9 cellular contexts compared by ENCODE assay signal in the genomic region with DNA sequence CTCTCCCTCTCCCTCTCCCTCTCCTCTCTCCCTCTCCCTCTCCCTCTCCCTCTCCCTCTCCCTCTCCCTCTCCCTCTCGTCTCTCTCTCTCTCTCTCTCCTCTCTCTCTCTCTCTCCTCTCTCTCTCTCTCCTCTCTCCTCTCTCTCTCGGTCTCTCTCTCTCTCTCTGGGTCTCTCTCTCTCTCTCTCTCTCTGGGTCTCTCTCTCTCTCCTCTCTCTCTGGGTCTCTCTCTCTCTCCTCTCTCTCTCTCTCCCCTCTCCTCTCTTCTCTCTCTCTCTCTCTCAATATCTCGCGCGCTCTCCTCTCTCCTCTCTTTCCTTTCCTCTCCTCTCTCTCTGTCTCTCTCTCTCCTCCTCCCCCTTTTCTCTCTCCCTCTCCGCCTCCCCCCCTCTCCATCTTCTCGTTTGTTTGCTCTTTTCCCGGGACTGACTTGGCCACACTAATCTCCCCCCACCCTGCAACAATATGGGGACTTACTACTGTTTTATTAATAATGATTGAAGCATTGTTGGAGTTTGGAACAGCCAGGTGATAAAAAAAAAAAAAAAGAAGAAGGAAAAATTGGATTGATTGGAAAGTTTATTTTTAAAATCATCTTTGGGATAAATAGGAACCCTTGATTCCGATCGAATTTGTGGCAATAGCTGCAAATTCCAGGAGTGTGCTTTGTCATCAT. TPM values are rescaled to one million over a fixed set of nuclear protein-coding genes. Genes with fewer than 3 reads are reported as not detected.
DNase-seq lines count a peak whose midpoint lies in the region; ATAC-seq, FAIRE-seq and TF ChIP-seq lines count a peak whose summit lies in the region.
"Had no signal": no experiment of that assay in that cellular context is flagged by ENCODE, and none has a peak within 500 bp of the region (broad histone marks: within the 10 kb centered on the region; RNA-seq: fewer than 3 reads in every experiment).

No MANE protein-coding gene starts in this region.

- CTCF ChIA-PET in Calu3 (lab: Charles Lee) = interaction anchor here (0.6 to 1.6 kb wide), 6 partner anchors 27 to 1446 kb away, joined by 3 to 13 read pairs (median 5); no protein-coding TSS in a partner anchor
- CTCF ChIA-PET in GM12878 (lab: Yijun Ruan, JAX) = interaction anchor here (0.6 to 2.2 kb wide), 4 partner anchors 20 to 236 kb away, joined by 3 to 40 read pairs (median 5); no protein-coding TSS in a partner anchor
- CTCF ChIA-PET in activated CD4-positive, alpha-beta memory T cell treated with anti-CD3 and anti-CD28 coated beads, Interleukin-2, amount 10 ng/mL, durations not matched to agents 7 days and 5 days (lab: Charles Lee) = interaction anchor here (1.1 to 1.6 kb wide), 2 partner anchors 39 to 334 kb away, joined by 3 to 9 read pairs; no protein-coding TSS in a partner anchor

- TF ChIP-seq EP300 in GM12878 (IDR thresholded peaks at IDR 0.05; ENCODE audit: borderline replicate concordance in 1 of 2, control insufficient read depth in 1 of 2, low read depth in 2 of 2, low read length in 2 of 2) = no peak

- H3K27me3 ChIP-seq in Loucy (ENCODE audit: insufficient read depth, low read length, poor library complexity, severe bottlenecking) (no peaks in the 10 kb centered on the region), GM12878 (replicated peaks in 1 of 2; ENCODE audit: control insufficient read depth in 2 of 2, insufficient read depth in 2 of 2, low read length in 1 of 2) (peaks cover 12 to 40% of the 10 kb centered on the region in 2 experiments)

- SMC1A ChIA-PET in GM12878 (lab: Charles Lee; ENCODE audit: uncharacterized antibody, unreplicated experiment) = interaction anchor here (0.6 to 2.3 kb wide), 6 partner anchors 218 to 1121 kb away, joined by 3 to 26 read pairs (median 6); no protein-coding TSS in a partner anchor

- no peak for TF ChIP-seq RAD21 in GM12878 (IDR thresholded peaks at IDR 0.05; ENCODE audit: insufficient read depth, low read depth, low read length)

- peaks cover 13% of the 10 kb centered on the region for H3K36me3 Mint-ChIP-seq in Calu3 (ENCODE audit: insufficient read depth, unreplicated experiment)
- H3K36me3 Mint-ChIP-seq in activated CD4-positive, alpha-beta memory T cell treated with anti-CD3 and anti-CD28 coated beads, Interleukin-2, amount 10 ng/mL, durations not matched to agents 7 days and 5 days (ENCODE audit: low read depth) = peaks cover 2% of the 10 kb centered on the region

- in situ Hi-C loops in GM12878 (cut with MboI) = loop anchor here (5.0 to 25.0 kb wide), 2 partner anchors 330 to 1105 kb away; no protein-coding TSS in a partner anchor

- H3K9me2 ChIP-seq in Loucy (replicated peaks; ENCODE audit: low read depth, low read length) = no peaks in the 10 kb centered on the region

- H3K9me3 ChIP-seq in Loucy (ENCODE audit: insufficient read depth, low read depth, low read length) (no peaks in the 10 kb centered on the region), GM12878 (replicated peaks; ENCODE audit: control insufficient read depth, insufficient read depth, low read length) (no peaks in the 10 kb centered on the region), mesodermal cell (ENCODE audit: control insufficient read depth, low read length) (no peaks in the 10 kb centered on the region)

- BruUV-seq in Calu3 (replicated peaks; lab: Mats Ljungman, UMichigan) (no TSS peak), GM12878 (replicated peaks; lab: Mats Ljungman, UMichigan) (no TSS peak)

- H3K9ac ChIP-seq in Loucy (ENCODE audit: low read depth, low read length, poor library complexity, severe bottlenecking) (peak overlapping the region; percentile 32), GM12878 (ENCODE audit: control insufficient read depth, insufficient read depth, low read length) (no peak overlapping the region)
- H3K9ac ChIP-seq: parathyroid adenoma had no signal

- POLR2A ChIA-PET in GM12878 (lab: Charles Lee) = no interaction called here
- POLR2A ChIA-PET in activated CD4-positive, alpha-beta memory T cell treated with anti-CD3 and anti-CD28 coated beads, Interleukin-2, amount 10 ng/mL, durations not matched to agents 7 days and 5 days (lab: Charles Lee) = no interaction called here

- intact Hi-C loops in Calu3 (cut with micrococcal nuclease; ENCODE audit: unreplicated experiment) = loop anchor here (1.0 to 10.0 kb wide), 10 partner anchors 40 to 1273 kb away; a partner anchor contains a TSS
- intact Hi-C loops in GM12878 (cut with micrococcal nuclease; ENCODE audit: unreplicated experiment) = loop anchor here (1.0 to 2.0 kb wide), 2 partner anchors 219 to 333 kb away; no protein-coding TSS in a partner anchor

- no peak overlapping the region for H3K4me3 Mint-ChIP-seq in Calu3 (ENCODE audit: low read depth, unreplicated experiment)
- no peak overlapping the region for H3K4me3 Mint-ChIP-seq in activated CD4-positive, alpha-beta memory T cell treated with anti-CD3 and anti-CD28 coated beads, Interleukin-2, amount 10 ng/mL, durations not matched to agents 7 days and 5 days

- no peaks in the 10 kb centered on the region for H3F3A ChIP-seq in Loucy (ENCODE audit: low read depth)

- no peak overlapping the region for H3K27ac Mint-ChIP-seq in Calu3 (ENCODE audit: unreplicated experiment)
- no peak overlapping the region for H3K27ac Mint-ChIP-seq in activated CD4-positive, alpha-beta memory T cell treated with anti-CD3 and anti-CD28 coated beads, Interleukin-2, amount 10 ng/mL, durations not matched to agents 7 days and 5 days

- peak; percentile 46 for DNase-seq in Calu3
- DNase-seq in GM12878 (ENCODE audit: low read depth, low spot score) = no peak
- no peak for DNase-seq in stimulated activated CD8-positive, alpha-beta memory T cell treated with anti-CD3 and anti-CD28 coated beads, Interleukin-4, amount 100 ng/mL, for 48 hours
- no peak for DNase-seq in stimulated activated CD4-positive, alpha-beta T cell treated with anti-CD3 and anti-CD28 coated beads, Interleukin-2, amount 100 ng/mL, for 48 hours
- no peak for DNase-seq in activated CD4-positive, alpha-beta memory T cell treated with anti-CD3 and anti-CD28 coated beads, Interleukin-2, amount 10 ng/mL, durations not matched to agents 7 days and 5 days

- no peak overlapping the region for H3K27ac ChIP-seq in GM12878 (ENCODE audit: control insufficient read depth, insufficient read depth)
- H3K27ac ChIP-seq in mesodermal cell (ENCODE audit: low read depth, low read length, severe bottlenecking) = peak overlapping the region; percentile 76

- H3K27me3 Mint-ChIP-seq in Calu3 (ENCODE audit: unreplicated experiment) = no peaks in the 10 kb centered on the region
- peaks cover 50% of the 10 kb centered on the region for H3K27me3 Mint-ChIP-seq in activated CD4-positive, alpha-beta memory T cell treated with anti-CD3 and anti-CD28 coated beads, Interleukin-2, amount 10 ng/mL, durations not matched to agents 7 days and 5 days

- no peak for TF ChIP-seq POLR2A in GM12878 (IDR thresholded peaks at IDR 0.05; ENCODE audit: low read depth, low read length)

- no peaks in the 10 kb centered on the region for H3K4me1 Mint-ChIP-seq in Calu3 (ENCODE audit: low read depth, unreplicated experiment)
- peaks cover 26% of the 10 kb centered on the region for H3K4me1 Mint-ChIP-seq in activated CD4-positive, alpha-beta memory T cell treated with anti-CD3 and anti-CD28 coated beads, Interleukin-2, amount 10 ng/mL, durations not matched to agents 7 days and 5 days

- H3K4me3 ChIP-seq in Loucy (ENCODE audit: low read length, poor library complexity, severe bottlenecking) (peak overlapping the region; percentile 69), GM12878 (no peak overlapping the region), mesodermal cell (ENCODE audit: extremely low read depth, insufficient read depth, low read length, poor library complexity, severe bottlenecking) (peak overlapping the region; percentile 47)

- no peaks in the 10 kb centered on the region for H4K20me1 ChIP-seq in Loucy (ENCODE audit: insufficient read depth, low read length, poor library complexity, severe bottlenecking)
- no peaks in the 10 kb centered on the region for H4K20me1 ChIP-seq in GM12878 (ENCODE audit: control insufficient read depth, insufficient read depth)

- H3K79me2 ChIP-seq in Loucy (ENCODE audit: insufficient read depth, low read length) (no peaks in the 10 kb centered on the region), GM12878 (ENCODE audit: control insufficient read depth, insufficient read depth, low read length) (no peaks in the 10 kb centered on the region)
- H3K79me2 ChIP-seq: parathyroid adenoma had no signal

- H3K4me1 ChIP-seq in Loucy (ENCODE audit: insufficient read depth, low read length, poor library complexity, severe bottlenecking) = no peaks in the 10 kb centered on the region
- H3K4me1 ChIP-seq in GM12878 (ENCODE audit: control insufficient read depth, insufficient read depth, low read length) = peaks cover 18% of the 10 kb centered on the region
- peaks cover 23% of the 10 kb centered on the region for H3K4me1 ChIP-seq in mesodermal cell (ENCODE audit: control insufficient read depth, insufficient read depth, low read length, poor library complexity, severe bottlenecking)
- H3K4me1 ChIP-seq: parathyroid adenoma had no signal

- no peaks in the 10 kb centered on the region for H3K36me3 ChIP-seq in Loucy (ENCODE audit: insufficient read depth, low read length)
- H3K36me3 ChIP-seq in GM12878 (ENCODE audit: control insufficient read depth in 2 of 2, insufficient read depth in 2 of 2, low read length in 1 of 2) = no peaks in the 10 kb centered on the region
- no peaks in the 10 kb centered on the region for H3K36me3 ChIP-seq in mesodermal cell (ENCODE audit: control insufficient read depth, insufficient read depth, low read length)

- H2AFZ ChIP-seq in Loucy (ENCODE audit: low read length) (peak overlapping the region; percentile 73; the same call in 1 of the 2 replicates), GM12878 (ENCODE audit: control insufficient read depth, low read depth, low read length) (peak overlapping the region; percentile 23)

- FAIRE-seq in GM12878 (lab: Jason Lieb, UNC) = no peak

- RAD21 ChIA-PET in GM12878 (lab: Charles Lee; ENCODE audit: unreplicated experiment) = interaction anchor here (1.0 to 1.4 kb wide), 2 partner anchors 10 to 19 kb away, joined by 5 to 8 read pairs; no protein-coding TSS in a partner anchor

- TF ChIP-seq CTCF in Calu3 (IDR thresholded peaks at IDR 0.05; ENCODE audit: unreplicated experiment) = no peak
- no peak for TF ChIP-seq CTCF in Loucy (conservative IDR thresholded peaks at IDR 0.05; ENCODE audit: low read length)
- no peak for TF ChIP-seq CTCF in GM12878 (IDR thresholded peaks at IDR 0.05 in 2 of 3, conservative IDR thresholded peaks at IDR 0.05 in 1 of 3; ENCODE audit: control insufficient read depth in 2 of 3, extremely low read depth in 1 of 3, insufficient read depth in 1 of 3, low read depth in 3 of 3, low read length in 3 of 3)

- no peak for ATAC-seq in GM12878
- ATAC-seq in GM18867 (IDR thresholded peaks at IDR 0.05; ENCODE audit: unreplicated experiment) = no peak

- H3K9me3 Mint-ChIP-seq in Calu3 (ENCODE audit: low read depth, unreplicated experiment) = no peaks in the 10 kb centered on the region
- H3K9me3 Mint-ChIP-seq in activated CD4-positive, alpha-beta memory T cell treated with anti-CD3 and anti-CD28 coated beads, Interleukin-2, amount 10 ng/mL, durations not matched to agents 7 days and 5 days = no peaks in the 10 kb centered on the region

- H3K4me2 ChIP-seq in Loucy (ENCODE audit: low read depth, low read length, poor library complexity, severe bottlenecking) (peak overlapping the region; percentile 68), GM12878 (ENCODE audit: control insufficient read depth, insufficient read depth) (peak overlapping the region; percentile 98)

- WGBS in GM12878 (ENCODE audit: insufficient coverage, insufficient replicate concordance, low lambda C conversion rate, missing lambda C conversion rate) = 18% methylated on average over 10 of the region's 10 CpGs
- 0% methylated on average over 4 to 5 of the region's 10 CpGs for WGBS in mesodermal cell (ENCODE audit: insufficient coverage in 2 of 2), 2 experiments

RNA-seq across cellular contexts. Expression of a gene that starts 0.9 kb away (rescaled TPM):
- total RNA-seq in Calu3 (2022) (16.8 and 20.9 TPM in 2 replicates), GM12878 (2014; rRNA removed) (0.38 and 0.85 TPM in 2 replicates), GM12878 (2014; rRNA removed; fragmentation: Illumina TruSeq; extraction: Trizol) (0.18 and 0.27 TPM in 2 replicates), GM12878 (2021) (0.19 and 0.62 TPM in 2 replicates)
- total RNA-seq in GM12878 (2013; cell fraction: nucleolus; rRNA removed) = 9.3 and 9.9 TPM in 2 replicates
- polyA plus RNA-seq in GM12878 (2011; ENCODE audit: low read depth) = not detected
- polyA plus RNA-seq in GM12878 (2011; rRNA removed) (0.23 and 0.30 TPM in 2 replicates), GM12878 (2014; fragmentation: Illumina TruSeq; extraction: Trizol) (0.18 TPM in 1 of 2 replicates, not detected in the other), GM12878 (2014; fragmentation: Nextera tagmentation; extraction: Ambion mirVana) (under 1 TPM; 0.26 to 0.31 TPM), GM12878 (2014; rRNA removed) (0.11 and 0.27 TPM in 2 replicates), GM12878 (2016; fragmentation: Nextera tagmentation; extraction: Ambion mirVana) (under 1 TPM; 0.11 to 0.50 TPM)
- 0.10 TPM in 1 of 2 replicates, not detected in the other for polyA plus RNA-seq in GM12878 (2011; cell fraction: cytosol; rRNA removed)
- 0.19 TPM in 1 of 2 replicates, not detected in the other for polyA plus RNA-seq in GM12878 (2011; cell fraction: nucleus; rRNA removed)
- 0.27 TPM in 1 of 2 replicates, not detected in the other for polyA plus RNA-seq in GM12878 (2012)
- 0.07 and 0.21 TPM in 2 replicates for polyA minus RNA-seq in GM12878 (2011; rRNA and poly(A)+ RNA removed)
- not detected in 2 replicates for polyA minus RNA-seq in GM12878 (2011; cell fraction: cytosol; rRNA and poly(A)+ RNA removed)
- 0.38 TPM in 1 of 2 replicates, not detected in the other for polyA minus RNA-seq in GM12878 (2011; cell fraction: nucleus; rRNA and poly(A)+ RNA removed)
- 11.6 TPM for polyA plus RNA-seq in mesodermal cell (2013, experiment 1 of 2)
- polyA plus RNA-seq in mesodermal cell (2013, experiment 2 of 2) = 22.3 TPM
- total RNA-seq in activated CD4-positive, alpha-beta memory T cell treated with anti-CD3 and anti-CD28 coated beads, Interleukin-2, amount 10 ng/mL, durations not matched to agents 7 days and 5 days = not detected

RNA-seq across cellular contexts. Expression of a gene that starts 1.1 kb away (rescaled TPM):
- total RNA-seq in Calu3 (2022) = 25.1 and 29.1 TPM in 2 replicates
- not detected in 2 replicates for total RNA-seq in GM12878 (2013; cell fraction: nucleolus; rRNA removed)
- total RNA-seq in GM12878 (2014; rRNA removed) = 0.22 and 0.79 TPM in 2 replicates
- not detected in 2 replicates for total RNA-seq in GM12878 (2014; rRNA removed; fragmentation: Illumina TruSeq; extraction: Trizol)
- 0.32 and 0.36 TPM in 2 replicates for total RNA-seq in GM12878 (2021)
- not detected for polyA plus RNA-seq in GM12878 (2011; ENCODE audit: low read depth)
- polyA plus RNA-seq in GM12878 (2011; rRNA removed) = 0.06 TPM in 1 of 2 replicates, not detected in the other
- polyA plus RNA-seq in GM12878 (2011; cell fraction: cytosol; rRNA removed) = 0.09 and 0.10 TPM in 2 replicates
- polyA plus RNA-seq in GM12878 (2011; cell fraction: nucleus; rRNA removed) = 0.25 and 0.28 TPM in 2 replicates
- polyA plus RNA-seq in GM12878 (2012) = not detected in 2 replicates
- polyA plus RNA-seq in GM12878 (2014; fragmentation: Illumina TruSeq; extraction: Trizol) = not detected in 2 replicates
- polyA plus RNA-seq in GM12878 (2014; fragmentation: Nextera tagmentation; extraction: Ambion mirVana) = under 1 TPM in 1 of 2 experiments, not detected in 1; 0.04 TPM
- polyA plus RNA-seq in GM12878 (2014; rRNA removed) = not detected in 2 replicates
- not detected for polyA plus RNA-seq in GM12878 (2016; fragmentation: Nextera tagmentation; extraction: Ambion mirVana)
- polyA minus RNA-seq in GM12878 (2011; rRNA and poly(A)+ RNA removed) = 0.10 TPM in 1 of 2 replicates, not detected in the other
- 0.94 and 1.1 TPM in 2 replicates for polyA minus RNA-seq in GM12878 (2011; cell fraction: cytosol; rRNA and poly(A)+ RNA removed)
- polyA minus RNA-seq in GM12878 (2011; cell fraction: nucleus; rRNA and poly(A)+ RNA removed) = 0.38 TPM in 1 of 2 replicates, not detected in the other
- 34.5 TPM for polyA plus RNA-seq in mesodermal cell (2013, experiment 1 of 2)
- polyA plus RNA-seq in mesodermal cell (2013, experiment 2 of 2) = 25.9 TPM
- not detected for total RNA-seq in activated CD4-positive, alpha-beta memory T cell treated with anti-CD3 and anti-CD28 coated beads, Interleukin-2, amount 10 ng/mL, durations not matched to agents 7 days and 5 days

Comparison
In these comparisons a context has a peak if more than half of its experiments do, and no peak if none do; other contexts are left out.
1. RNA of a gene that starts 1.1 kb away (total RNA-seq): 25.1 to 29.1 TPM in Calu3; 0.22 to 0.79 TPM in GM12878 and not detected in activated CD4-positive, alpha-beta memory T cell treated with anti-CD3 and anti-CD28 coated beads, Interleukin-2, amount 10 ng/mL, durations not matched to agents 7 days and 5 days; every median in the first group is over 10 times any median in the second.